In the genomic region with DNA sequence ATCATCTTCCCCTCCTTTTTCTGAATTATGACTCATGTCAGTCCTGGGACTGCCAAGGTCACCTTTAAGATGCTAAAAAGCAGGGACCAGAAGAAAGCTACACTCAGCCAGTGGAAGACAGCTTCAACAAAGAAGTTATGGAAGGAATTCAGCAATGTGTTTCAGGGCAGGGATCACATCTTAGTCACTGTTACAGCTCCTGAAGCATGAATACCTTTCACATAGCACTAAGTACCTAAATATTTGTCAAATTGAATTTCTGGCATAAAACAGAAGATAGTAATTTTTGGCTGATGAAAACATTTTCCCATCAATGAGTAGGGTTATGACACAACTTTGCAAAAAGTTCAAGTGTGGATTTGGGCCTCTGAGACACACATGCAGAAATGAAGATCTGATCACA, we compare ENCODE assay signal across 1 cellular context.
TF ChIP-seq lines count a peak whose summit lies in the region.

No MANE protein-coding gene starts in this region.

TF ChIP-seq in GM12878, 131 proteins besides CTCF, POLR2A, EP300 and RAD21:
- TF ChIP-seq MEF2A (IDR thresholded peaks at IDR 0.05; ENCODE audit: insufficient read depth, low read depth, low read length) (no peak), ESRRA (IDR thresholded peaks at IDR 0.05; ENCODE audit: low read length) (no peak), POLR2AphosphoS2 (IDR thresholded peaks at IDR 0.05; ENCODE audit: low read depth, low read length) (no peak), HDGF (IDR thresholded peaks at IDR 0.05) (no peak), HDAC6 (IDR thresholded peaks at IDR 0.05; ENCODE audit: unreplicated experiment) (no peak), GATAD2B (conservative IDR thresholded peaks at IDR 0.05; ENCODE audit: low read depth) (no peak), EED (IDR thresholded peaks at IDR 0.05; ENCODE audit: low read depth) (no peak), POU2F2 (IDR thresholded peaks at IDR 0.05; ENCODE audit: borderline replicate concordance, low read depth, low read length) (no peak), ATF7 (IDR thresholded peaks at IDR 0.05; ENCODE audit: low read depth) (no peak), POLR2AphosphoS5 (IDR thresholded peaks at IDR 0.05; ENCODE audit: low read length) (no peak), NR2C1 (IDR thresholded peaks at IDR 0.05) (no peak), TCF12 (IDR thresholded peaks at IDR 0.05; ENCODE audit: low read depth, low read length) (no peak), CBFB (IDR thresholded peaks at IDR 0.05; ENCODE audit: low read depth) (no peak), MEF2B (IDR thresholded peaks at IDR 0.05; ENCODE audit: partially characterized antibody, poor library complexity, severe bottlenecking) (no peak), FOS (IDR thresholded peaks at IDR 0.05; ENCODE audit: borderline replicate concordance, extremely low read depth, insufficient read length) (no peak)
- TF ChIP-seq, protein P1, sequence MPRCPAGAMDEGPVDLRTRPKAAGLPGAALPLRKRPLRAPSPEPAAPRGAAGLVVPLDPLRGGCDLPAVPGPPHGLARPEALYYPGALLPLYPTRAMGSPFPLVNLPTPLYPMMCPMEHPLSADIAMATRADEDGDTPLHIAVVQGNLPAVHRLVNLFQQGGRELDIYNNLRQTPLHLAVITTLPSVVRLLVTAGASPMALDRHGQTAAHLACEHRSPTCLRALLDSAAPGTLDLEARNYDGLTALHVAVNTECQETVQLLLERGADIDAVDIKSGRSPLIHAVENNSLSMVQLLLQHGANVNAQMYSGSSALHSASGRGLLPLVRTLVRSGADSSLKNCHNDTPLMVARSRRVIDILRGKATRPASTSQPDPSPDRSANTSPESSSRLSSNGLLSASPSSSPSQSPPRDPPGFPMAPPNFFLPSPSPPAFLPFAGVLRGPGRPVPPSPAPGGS (IDR thresholded peaks at IDR 0.05; ENCODE audit: borderline replicate concordance, insufficient read depth, low read depth, low read length, poor library complexity, severe bottlenecking), result no peak
- TF ChIP-seq, protein P2, sequence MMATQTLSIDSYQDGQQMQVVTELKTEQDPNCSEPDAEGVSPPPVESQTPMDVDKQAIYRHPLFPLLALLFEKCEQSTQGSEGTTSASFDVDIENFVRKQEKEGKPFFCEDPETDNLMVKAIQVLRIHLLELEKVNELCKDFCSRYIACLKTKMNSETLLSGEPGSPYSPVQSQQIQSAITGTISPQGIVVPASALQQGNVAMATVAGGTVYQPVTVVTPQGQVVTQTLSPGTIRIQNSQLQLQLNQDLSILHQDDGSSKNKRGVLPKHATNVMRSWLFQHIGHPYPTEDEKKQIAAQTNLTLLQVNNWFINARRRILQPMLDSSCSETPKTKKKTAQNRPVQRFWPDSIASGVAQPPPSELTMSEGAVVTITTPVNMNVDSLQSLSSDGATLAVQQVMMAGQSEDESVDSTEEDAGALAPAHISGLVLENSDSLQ (IDR thresholded peaks at IDR 0.05), result no peak
- TF ChIP-seq, protein P3, sequence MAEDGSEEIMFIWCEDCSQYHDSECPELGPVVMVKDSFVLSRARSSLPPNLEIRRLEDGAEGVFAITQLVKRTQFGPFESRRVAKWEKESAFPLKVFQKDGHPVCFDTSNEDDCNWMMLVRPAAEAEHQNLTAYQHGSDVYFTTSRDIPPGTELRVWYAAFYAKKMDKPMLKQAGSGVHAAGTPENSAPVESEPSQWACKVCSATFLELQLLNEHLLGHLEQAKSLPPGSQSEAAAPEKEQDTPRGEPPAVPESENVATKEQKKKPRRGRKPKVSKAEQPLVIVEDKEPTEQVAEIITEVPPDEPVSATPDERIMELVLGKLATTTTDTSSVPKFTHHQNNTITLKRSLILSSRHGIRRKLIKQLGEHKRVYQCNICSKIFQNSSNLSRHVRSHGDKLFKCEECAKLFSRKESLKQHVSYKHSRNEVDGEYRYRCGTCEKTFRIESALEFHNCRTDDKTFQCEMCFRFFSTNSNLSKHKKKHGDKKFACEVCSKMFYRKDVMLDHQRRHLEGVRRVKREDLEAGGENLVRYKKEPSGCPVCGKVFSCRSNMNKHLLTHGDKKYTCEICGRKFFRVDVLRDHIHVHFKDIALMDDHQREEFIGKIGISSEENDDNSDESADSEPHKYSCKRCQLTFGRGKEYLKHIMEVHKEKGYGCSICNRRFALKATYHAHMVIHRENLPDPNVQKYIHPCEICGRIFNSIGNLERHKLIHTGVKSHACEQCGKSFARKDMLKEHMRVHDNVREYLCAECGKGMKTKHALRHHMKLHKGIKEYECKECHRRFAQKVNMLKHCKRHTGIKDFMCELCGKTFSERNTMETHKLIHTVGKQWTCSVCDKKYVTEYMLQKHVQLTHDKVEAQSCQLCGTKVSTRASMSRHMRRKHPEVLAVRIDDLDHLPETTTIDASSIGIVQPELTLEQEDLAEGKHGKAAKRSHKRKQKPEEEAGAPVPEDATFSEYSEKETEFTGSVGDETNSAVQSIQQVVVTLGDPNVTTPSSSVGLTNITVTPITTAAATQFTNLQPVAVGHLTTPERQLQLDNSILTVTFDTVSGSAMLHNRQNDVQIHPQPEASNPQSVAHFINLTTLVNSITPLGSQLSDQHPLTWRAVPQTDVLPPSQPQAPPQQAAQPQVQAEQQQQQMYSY (CRISPR knock-in tag; IDR thresholded peaks at IDR 0.05), result no peak
- TF ChIP-seq, protein P4, sequence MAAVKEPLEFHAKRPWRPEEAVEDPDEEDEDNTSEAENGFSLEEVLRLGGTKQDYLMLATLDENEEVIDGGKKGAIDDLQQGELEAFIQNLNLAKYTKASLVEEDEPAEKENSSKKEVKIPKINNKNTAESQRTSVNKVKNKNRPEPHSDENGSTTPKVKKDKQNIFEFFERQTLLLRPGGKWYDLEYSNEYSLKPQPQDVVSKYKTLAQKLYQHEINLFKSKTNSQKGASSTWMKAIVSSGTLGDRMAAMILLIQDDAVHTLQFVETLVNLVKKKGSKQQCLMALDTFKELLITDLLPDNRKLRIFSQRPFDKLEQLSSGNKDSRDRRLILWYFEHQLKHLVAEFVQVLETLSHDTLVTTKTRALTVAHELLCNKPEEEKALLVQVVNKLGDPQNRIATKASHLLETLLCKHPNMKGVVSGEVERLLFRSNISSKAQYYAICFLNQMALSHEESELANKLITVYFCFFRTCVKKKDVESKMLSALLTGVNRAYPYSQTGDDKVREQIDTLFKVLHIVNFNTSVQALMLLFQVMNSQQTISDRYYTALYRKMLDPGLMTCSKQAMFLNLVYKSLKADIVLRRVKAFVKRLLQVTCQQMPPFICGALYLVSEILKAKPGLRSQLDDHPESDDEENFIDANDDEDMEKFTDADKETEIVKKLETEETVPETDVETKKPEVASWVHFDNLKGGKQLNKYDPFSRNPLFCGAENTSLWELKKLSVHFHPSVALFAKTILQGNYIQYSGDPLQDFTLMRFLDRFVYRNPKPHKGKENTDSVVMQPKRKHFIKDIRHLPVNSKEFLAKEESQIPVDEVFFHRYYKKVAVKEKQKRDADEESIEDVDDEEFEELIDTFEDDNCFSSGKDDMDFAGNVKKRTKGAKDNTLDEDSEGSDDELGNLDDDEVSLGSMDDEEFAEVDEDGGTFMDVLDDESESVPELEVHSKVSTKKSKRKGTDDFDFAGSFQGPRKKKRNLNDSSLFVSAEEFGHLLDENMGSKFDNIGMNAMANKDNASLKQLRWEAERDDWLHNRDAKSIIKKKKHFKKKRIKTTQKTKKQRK (IDR thresholded peaks at IDR 0.05; ENCODE audit: low read depth, low read length), result no peak
